ENCODE assay signal across 8 cellular contexts in the genomic region with DNA sequence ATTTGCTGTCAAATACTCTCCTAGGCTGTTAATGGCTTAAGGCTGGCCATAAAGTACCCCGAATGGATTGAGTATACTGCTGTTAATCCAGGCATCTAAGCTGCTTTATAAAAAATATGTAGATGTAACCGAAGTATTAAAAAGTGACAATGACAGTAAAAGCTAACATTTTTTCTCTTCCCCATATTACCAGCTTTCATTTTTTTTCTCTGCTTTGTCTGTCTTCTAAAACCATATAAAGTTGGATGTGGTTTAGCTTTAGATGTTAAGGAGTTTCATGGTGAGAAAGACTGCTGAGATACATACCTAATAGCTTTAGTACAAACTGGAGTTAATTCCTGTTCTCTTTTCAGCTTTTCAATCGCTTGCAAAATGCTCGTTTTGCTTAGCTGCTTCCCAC. TPM values are rescaled to one million over a fixed set of nuclear protein-coding genes. Genes with fewer than 3 reads are reported as not detected.
DNase-seq lines count a peak whose midpoint lies in the region; ATAC-seq and TF ChIP-seq lines count a peak whose summit lies in the region.

No MANE protein-coding gene starts in this region.

- H3K9me3 ChIP-seq in left ventricle myocardium inferior (replicated peaks) (no peaks in the 10 kb centered on the region), body of pancreas (no peaks in the 10 kb centered on the region)

- WGBS in body of pancreas, 2 donors: 5 to 9% methylated on average over 4 of the region's 4 CpGs
- WGBS in mesendoderm (ENCODE audit: extremely low coverage, insufficient coverage, low lambda C conversion rate): no CpG with 5 or more reads among the region's 4 CpGs

- H3K9ac ChIP-seq in mesendoderm (ENCODE audit: low read length): peak overlapping the region; percentile 85

- H3K18ac ChIP-seq in mesendoderm (ENCODE audit: low read length): no peak overlapping the region

- TF ChIP-seq CTCF in left ventricle myocardium inferior (IDR thresholded peaks at IDR 0.05; ENCODE audit: borderline replicate concordance): no peak
- TF ChIP-seq CTCF in body of pancreas (IDR thresholded peaks at IDR 0.05): no peak

- H2AK5ac ChIP-seq in mesendoderm (ENCODE audit: low read length): no peak overlapping the region

- ATAC-seq in body of pancreas (no peak), GM18870 (IDR thresholded peaks at IDR 0.05; ENCODE audit: unreplicated experiment) (no peak)

- H3K56ac ChIP-seq in mesendoderm (ENCODE audit: low read length): peak overlapping the region; percentile 87

- H4K5ac ChIP-seq in mesendoderm (ENCODE audit: low read length): no peak overlapping the region

- intact Hi-C loops in left ventricle myocardium inferior (cut with micrococcal nuclease): no loop called here
- intact Hi-C loops in cardiac septum (cut with DNase I): no loop called here
- intact Hi-C loops in body of pancreas (cut with DNase I): no loop called here

- no peak overlapping the region for H3K4ac ChIP-seq in mesendoderm (ENCODE audit: low read depth, low read length)

- H3K27me3 ChIP-seq in left ventricle myocardium inferior (ENCODE audit: low read depth) (no peaks in the 10 kb centered on the region), body of pancreas (no peaks in the 10 kb centered on the region), mesendoderm (ENCODE audit: insufficient read depth, low read length, poor library complexity) (no peaks in the 10 kb centered on the region)

- H3K4me3 ChIP-seq in left ventricle myocardium inferior (peak overlapping the region; percentile 98), body of pancreas (peak overlapping the region; percentile 66 to 88), mesendoderm (ENCODE audit: low read length) (peak overlapping the region; percentile 76)

- H4K8ac ChIP-seq in mesendoderm (ENCODE audit: low read depth, low read length): no peak overlapping the region

- peaks cover 6% of the 10 kb centered on the region for H3K79me2 ChIP-seq in mesendoderm (ENCODE audit: control insufficient read depth, insufficient read depth, low read length)

- H3K4me1 ChIP-seq in left ventricle myocardium inferior (peaks cover 31% of the 10 kb centered on the region), body of pancreas (peaks cover 12% of the 10 kb centered on the region), mesendoderm (ENCODE audit: control insufficient read depth, low read depth, low read length) (peaks cover 2% of the 10 kb centered on the region)

- H3K27ac ChIP-seq in left ventricle myocardium inferior (replicated peaks): peak overlapping the region; percentile 91
- H3K27ac ChIP-seq in body of pancreas: peak overlapping the region in 3 of 4 donors; percentile 80 to 87 (median 81)
- peak overlapping the region; percentile 93 for H3K27ac ChIP-seq in mesendoderm (ENCODE audit: low read depth, low read length)

- H3K36me3 ChIP-seq in left ventricle myocardium inferior (no peaks in the 10 kb centered on the region), body of pancreas (replicated peaks in 1 of 2; ENCODE audit: insufficient read depth in 1 of 2, low read depth in 2 of 2) (no peaks in the 10 kb centered on the region), mesendoderm (ENCODE audit: control insufficient read depth, insufficient read depth, low read length) (no peaks in the 10 kb centered on the region)

- no peak overlapping the region for H3K23ac ChIP-seq in mesendoderm (ENCODE audit: low read length)

- TF ChIP-seq POLR2A in body of pancreas (IDR thresholded peaks at IDR 0.05): no peak

- peak overlapping the region; percentile 76 for H3K4me2 ChIP-seq in mesendoderm (ENCODE audit: low read length)

- H2BK5ac ChIP-seq in mesendoderm (ENCODE audit: low read length): no peak overlapping the region

- no peak overlapping the region for H2BK15ac ChIP-seq in mesendoderm (replicated peaks; ENCODE audit: low read depth)

- peaks cover 10% of the 10 kb centered on the region for H3K79me1 ChIP-seq in mesendoderm (ENCODE audit: low read length)

- no peak overlapping the region for H2BK120ac ChIP-seq in mesendoderm (ENCODE audit: low read depth, low read length)

- DNase-seq in left ventricle myocardium inferior (no peak), cardiac septum (ENCODE audit: low spot score) (no peak), body of pancreas (no peak), mesendoderm (no peak), retina (no peak), T-helper 9 cell (no peak), AML-193 (lab: John Stamatoyannopoulos, UW) (no peak)

RNA-seq across cellular contexts. Expression of gene AKAP11, which starts 0.8 kb away (rescaled TPM):
- total RNA-seq in left ventricle myocardium inferior: 22.7 TPM
- total RNA-seq in cardiac septum: 30.6 TPM
- total RNA-seq in body of pancreas: 10 to 100 TPM; 12.5 to 17.9 TPM
- polyA plus RNA-seq in mesendoderm (2013, experiment 1 of 2): 5.9 TPM
- polyA plus RNA-seq in mesendoderm (2013, experiment 2 of 2): 5.8 TPM
